ENCODE assay signal across 1 cellular context in the genomic region with DNA sequence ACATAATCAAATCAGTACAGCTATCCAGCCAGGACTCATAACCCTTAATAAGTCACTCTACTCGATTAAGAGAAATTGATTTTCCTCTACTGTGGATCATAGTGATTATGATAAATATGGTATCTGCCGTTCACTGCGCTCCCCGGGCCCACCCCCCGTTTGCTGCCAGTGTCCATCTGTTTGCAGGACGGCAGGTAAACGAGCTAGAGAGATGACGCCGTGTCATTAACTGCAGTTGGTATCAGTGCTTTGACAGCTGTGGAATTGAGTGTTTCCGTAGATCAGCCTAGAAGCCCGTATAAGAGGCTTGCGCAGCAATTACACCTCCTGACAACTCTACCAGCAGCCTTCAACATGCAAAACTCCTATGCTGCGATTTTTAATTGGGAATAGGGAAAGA.
TF ChIP-seq lines count a peak whose summit lies in the region.

No MANE protein-coding gene starts in this region.

TF ChIP-seq in GM23338, 12 proteins besides CTCF, POLR2A, EP300 and RAD21 (continued from another document):
- TF ChIP-seq ZNF462 (CRISPR knock-in tag; IDR thresholded peaks at IDR 0.05) (no peak), ZNF331 (CRISPR knock-in tag; IDR thresholded peaks at IDR 0.05; ENCODE audit: low read depth) (no peak), NANOG (IDR thresholded peaks at IDR 0.05; ENCODE audit: borderline replicate concordance) (no peak)
